Comparison of ENCODE assay signal across 8 cellular contexts in genomic region chr6:44456070-44456965, GRCh38.
A peak's percentile ranks its signal among the peaks of the same experiment; 100 is the strongest.
DNase-seq lines count a peak whose midpoint lies in the region; ATAC-seq lines count a peak whose summit lies in the region.

No MANE protein-coding gene starts in this region.

- no peak overlapping the region for H3K4me3 Mint-ChIP-seq in activated T-cell treated with anti-CD3 and anti-CD28 coated beads, Interleukin-2, amount 50 U/mL, for 4 hours

- no peaks in the 10 kb centered on the region for H3K27me3 Mint-ChIP-seq in activated T-cell treated with anti-CD3 and anti-CD28 coated beads, Interleukin-2, amount 50 U/mL, for 4 hours (ENCODE audit: low read depth)

- DNase-seq in NCI-H2081 (lab: John Stamatoyannopoulos, UW) (peak; percentile 7 to 45), NCI-H2081 treated with DMSO at 0.1 percent for 48 hours (lab: John Stamatoyannopoulos, UW) (no peak), NCI-H774 (lab: John Stamatoyannopoulos, UW) (peak; percentile 30), foreskin melanocyte (peak; percentile 35), renal cortical epithelial cell (ENCODE audit: low read depth) (peak; percentile 78)
- DNase-seq in activated T-cell treated with anti-CD3 and anti-CD28 coated beads, Interleukin-2, amount 50 U/mL, for 4 hours: peak; percentile 19

- ATAC-seq in HG02642 (IDR thresholded peaks at IDR 0.05; ENCODE audit: poor library complexity, unreplicated experiment) (peak; percentile 72), HG02798 (IDR thresholded peaks at IDR 0.05; ENCODE audit: poor library complexity, unreplicated experiment) (no peak)
- peak; percentile 67 to 81 for ATAC-seq in activated T-cell treated with anti-CD3 and anti-CD28 coated beads, Interleukin-2, amount 50 U/mL, for 4 hours

- no peaks in the 10 kb centered on the region for H3K36me3 Mint-ChIP-seq in activated T-cell treated with anti-CD3 and anti-CD28 coated beads, Interleukin-2, amount 50 U/mL, for 4 hours (ENCODE audit: insufficient read depth)

- H3K9me3 Mint-ChIP-seq in activated T-cell treated with anti-CD3 and anti-CD28 coated beads, Interleukin-2, amount 50 U/mL, for 4 hours: no peaks in the 10 kb centered on the region

- no peaks in the 10 kb centered on the region for H3K4me1 Mint-ChIP-seq in activated T-cell treated with anti-CD3 and anti-CD28 coated beads, Interleukin-2, amount 50 U/mL, for 4 hours (ENCODE audit: low read depth)
